Comparison of ENCODE assay signal across 14 cellular contexts in the genomic region with DNA sequence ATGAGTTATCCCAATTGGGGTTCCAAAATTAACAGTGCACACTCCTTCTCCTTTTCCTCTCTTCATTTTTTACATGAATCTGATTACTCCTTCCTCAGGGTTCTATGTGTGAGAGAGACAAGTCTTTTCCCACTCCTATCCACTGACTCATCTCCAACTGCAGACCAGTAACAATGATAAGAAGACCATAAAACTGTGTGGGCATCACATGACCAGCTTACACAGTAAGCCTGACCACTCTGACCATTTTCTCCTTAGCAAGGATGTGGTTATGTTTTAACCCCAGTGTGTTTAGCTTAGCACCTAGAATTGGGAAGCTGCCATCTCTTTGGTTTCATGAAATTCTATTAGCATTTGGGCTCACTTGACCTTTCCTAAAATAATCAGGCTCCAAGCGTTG.
DNase-seq lines count a peak whose midpoint lies in the region; ATAC-seq and TF ChIP-seq lines count a peak whose summit lies in the region.
"Had no signal": no experiment of that assay in that cellular context is flagged by ENCODE, and none has a peak within 500 bp of the region (broad histone marks: within the 10 kb centered on the region; RNA-seq: fewer than 3 reads in every experiment).

No MANE protein-coding gene starts in this region.

- CTCF ChIA-PET in RWPE1 (lab: Yijun Ruan, JAX) = no interaction called here

- POLR2A ChIA-PET in RWPE1 (lab: Yijun Ruan, JAX; ENCODE audit: low non-redundant PET) = no interaction called here

- DNase-seq in AG10803 (ENCODE audit: low read depth) (peak; percentile 25), HT1080 (ENCODE audit: low read depth) (peak; percentile 93), astrocyte of the hippocampus (ENCODE audit: low read depth, low spot score) (peak; percentile 67), islet precursor cell (peak; percentile 62), RWPE1 (ENCODE audit: low spot score) (no peak), NCI-H2196 treated with DMSO at 0.1 percent for 48 hours (lab: John Stamatoyannopoulos, UW; ENCODE audit: unreplicated experiment) (no peak), GM13976 (ENCODE audit: low spot score) (no peak)
- DNase-seq: activated CD8-positive, alpha-beta memory T cell treated with anti-CD3 and anti-CD28 coated beads for 24 hours; activated gamma-delta T cell treated with Interleukin-2 at 50 U/mL for 16 hours; NCI-H1436; NCI-H774; stimulated activated CD4-positive, alpha-beta T cell treated with anti-CD3 and anti-CD28 coated beads, Interleukin-1b, Interleukin-23, amount 100 ng/mL, for 48 hours had no signal

- in situ Hi-C loops in GM13976 (cut with MboI; ENCODE audit: low sequenced_read_pairs, unreplicated experiment) = no loop called here

- no peak overlapping the region for H3K27ac ChIP-seq in RWPE1
- H3K27ac ChIP-seq: breast epithelium had no signal

- TF ChIP-seq CTCF in AG10803 (conservative IDR thresholded peaks at IDR 0.05; ENCODE audit: low read length) = no peak
- TF ChIP-seq CTCF in RWPE1 (conservative IDR thresholded peaks at IDR 0.05; ENCODE audit: low read depth) = no peak
- no peak for TF ChIP-seq CTCF in GM13976 (IDR thresholded peaks at IDR 0.05; ENCODE audit: borderline replicate concordance, control extremely low read depth, extremely low read depth, insufficient read depth, missing control alignments)

- H3K4me3 ChIP-seq in AG10803 (ENCODE audit: low read length) = no peak overlapping the region
- H3K4me3 ChIP-seq: breast epithelium had no signal

- no peak for ATAC-seq in GM18519 (IDR thresholded peaks at IDR 0.05; ENCODE audit: low FRiP score, unreplicated experiment)

Comparison
In these comparisons a context has a peak if more than half of its experiments do, and no peak if none do; other contexts are left out.
1. DNase-seq: peak in AG10803 (single experiment), HT1080 (single experiment), astrocyte of the hippocampus (single experiment) and islet precursor cell (single experiment); none in RWPE1 (single experiment), NCI-H2196 treated with DMSO at 0.1 percent for 48 hours (single experiment) and GM13976 (single experiment).